In the genomic region with DNA sequence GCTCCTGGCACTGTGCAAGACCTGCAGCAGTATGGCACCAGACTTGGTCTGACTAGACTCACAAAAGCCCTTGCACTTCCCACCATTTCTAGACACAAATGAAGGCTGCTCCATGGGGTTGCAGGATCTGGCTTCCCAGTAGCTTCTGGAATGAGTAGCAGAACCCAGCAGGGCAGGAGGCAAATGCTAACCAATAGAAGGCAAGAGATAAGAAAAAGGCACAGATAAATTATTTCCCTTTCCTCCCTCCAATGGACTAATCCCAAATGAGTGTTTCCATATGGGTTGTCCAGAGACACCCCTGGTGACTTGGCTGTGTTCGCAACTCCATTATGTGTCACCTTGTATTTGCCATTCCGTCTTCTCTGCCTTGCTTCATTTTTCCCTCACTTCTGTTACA, we compare ENCODE assay signal across 17 cellular contexts. TPM values are rescaled to one million over a fixed set of nuclear protein-coding genes. Genes with fewer than 3 reads are reported as not detected.
DNase-seq lines count a peak whose midpoint lies in the region; ATAC-seq lines count a peak whose summit lies in the region.
"Had no signal": no experiment of that assay in that cellular context is flagged by ENCODE, and none has a peak within 500 bp of the region (broad histone marks: within the 10 kb centered on the region; RNA-seq: fewer than 3 reads in every experiment).

No MANE protein-coding gene starts in this region.

- no peaks in the 10 kb centered on the region for H3K27me3 ChIP-seq in right cardiac atrium (ENCODE audit: control insufficient read depth, insufficient read depth)

- H3K4me1 ChIP-seq in right cardiac atrium (ENCODE audit: control insufficient read depth, insufficient read depth, low read length) = peaks cover 1% of the 10 kb centered on the region

- ATAC-seq in Right ventricle myocardium inferior (peak; percentile 15), right cardiac atrium (peak in 1 of 2 donors; percentile 31), HG02759 (IDR thresholded peaks at IDR 0.05; ENCODE audit: unreplicated experiment) (no peak), HG03520 (IDR thresholded peaks at IDR 0.05; ENCODE audit: unreplicated experiment) (no peak)
- ATAC-seq: Panc1 had no signal

- intact Hi-C loops in Right ventricle myocardium inferior (cut with DNase I) (no loop called here), cardiac septum (cut with DNase I) (no loop called here), right cardiac atrium (cut with DNase I) (no loop called here)

- no peaks in the 10 kb centered on the region for H3K9me3 ChIP-seq in right cardiac atrium (ENCODE audit: control insufficient read depth, low read length)

- WGBS in right cardiac atrium = 65% methylated on average over 2 of the region's 2 CpGs

- DNase-seq in Right ventricle myocardium inferior (ENCODE audit: missing footprints) = no peak
- DNase-seq in cardiac septum (ENCODE audit: low spot score) = no peak
- DNase-seq in cerebellar cortex (ENCODE audit: low spot score) = peak; percentile 55
- DNase-seq in right cardiac atrium = no peak
- DNase-seq in NCI-H2196 (lab: John Stamatoyannopoulos, UW; ENCODE audit: unreplicated experiment) = no peak
- DNase-seq in hepatic stellate cell (ENCODE audit: low spot score) = no peak
- DNase-seq: 8988T, COR-L47, DMS153, EL, KBM-7, NCI-H1048, NCI-H345, SHP77 had no signal

- H3K4me3 ChIP-seq in right cardiac atrium (ENCODE audit: low read length) = no peak overlapping the region

- peak overlapping the region; percentile 17 for H3K27ac ChIP-seq in right cardiac atrium (ENCODE audit: low read length)

RNA-seq across cellular contexts. Expression of a gene that starts 49.7 kb away (rescaled TPM):
- total RNA-seq in Right ventricle myocardium inferior (57.9 TPM), cardiac septum (52.7 TPM), right cardiac atrium (10 to 100 TPM; 36.4 to 58.7 (median 41.5) TPM)
- 26.1 TPM for polyA plus RNA-seq in right cardiac atrium
